Comparison of ENCODE assay signal across 21 cellular contexts in genomic region chr6:100255701-100256100, GRCh38.
"Had no signal": no experiment of that assay in that cellular context is flagged by ENCODE, and none has a peak within 500 bp of the region (broad histone marks: within the 10 kb centered on the region; RNA-seq: fewer than 3 reads in every experiment).

No MANE protein-coding gene starts in this region.

- H3K4me3 ChIP-seq: colonic mucosa, gastroesophageal sphincter, heart right ventricle had no signal

- ATAC-seq: activated CD8-positive, alpha-beta T cell treated with anti-CD3 and anti-CD28 coated beads for 36 hours; gastroesophageal sphincter; heart right ventricle; left ventricle myocardium superior; natural killer cell had no signal

- H3K4me1 ChIP-seq: colonic mucosa, gastroesophageal sphincter, heart right ventricle had no signal

- H3K36me3 Mint-ChIP-seq: natural killer cell had no signal

- H3K36me3 ChIP-seq: colonic mucosa, gastroesophageal sphincter, heart right ventricle had no signal

- H3K27me3 Mint-ChIP-seq: activated CD8-positive, alpha-beta T cell treated with anti-CD3 and anti-CD28 coated beads for 36 hours; activated T-cell treated with anti-CD3 and anti-CD28 coated beads, Interleukin-2, amount 50 U/mL, for 24 hours; central memory CD8-positive, alpha-beta T cell had no signal

- H3K27me3 ChIP-seq: colonic mucosa, gastroesophageal sphincter had no signal

- H3K4me3 Mint-ChIP-seq: activated CD4-positive, alpha-beta T cell treated with anti-CD3 and anti-CD28 coated beads, Interleukin-2, amount 10 ng/mL, durations not matched to agents 24 days and 14 days; activated CD8-positive, alpha-beta T cell treated with anti-CD3 and anti-CD28 coated beads for 36 hours; activated T-cell treated with anti-CD3 and anti-CD28 coated beads, Interleukin-2, amount 50 U/mL, for 24 hours; central memory CD8-positive, alpha-beta T cell; endodermal cell; natural killer cell had no signal

- H3K4me1 Mint-ChIP-seq: endodermal cell had no signal

- DNase-seq: activated CD4-positive, alpha-beta T cell treated with anti-CD3 and anti-CD28 coated beads, Interleukin-2, amount 10 ng/mL, durations not matched to agents 24 days and 14 days; activated CD8-positive, alpha-beta T cell treated with anti-CD3 and anti-CD28 coated beads for 36 hours; activated naive CD4-positive, alpha-beta T cell treated with Interleukin-2 at 50 U/mL for 16 hours; activated T-cell treated with anti-CD3 and anti-CD28 coated beads, Interleukin-2, amount 50 U/mL, for 24 hours; anterior cingulate cortex; colonic mucosa; endodermal cell; erythroblast; heart right ventricle; kidney glomerular epithelial cell; left ventricle myocardium superior; mesenchymal stem cell; natural killer cell; posterior cingulate gyrus; stimulated activated CD4-positive, alpha-beta T cell treated with anti-CD3 and anti-CD28 coated beads, Interleukin-12 subunit alpha, Interleukin-12 subunit beta, amount 100 ng/mL, for 4 hours; stimulated activated CD4-positive, alpha-beta T cell treated with anti-CD3 and anti-CD28 coated beads, Interleukin-1b, Interleukin-23, amount 100 ng/mL, for 48 hours; stimulated activated CD8-positive, alpha-beta memory T cell treated with anti-CD3 and anti-CD28 coated beads, Interleukin-4, amount 100 ng/mL, for 48 hours; stimulated activated naive CD4-positive, alpha-beta T cell had no signal

- H3K27ac ChIP-seq: colonic mucosa, gastroesophageal sphincter, heart right ventricle had no signal

- H3K9me3 Mint-ChIP-seq: activated CD4-positive, alpha-beta T cell treated with anti-CD3 and anti-CD28 coated beads, Interleukin-2, amount 10 ng/mL, durations not matched to agents 24 days and 14 days; activated CD8-positive, alpha-beta T cell treated with anti-CD3 and anti-CD28 coated beads for 36 hours; activated T-cell treated with anti-CD3 and anti-CD28 coated beads, Interleukin-2, amount 50 U/mL, for 24 hours; activated T-helper 2 cell treated with anti-CD3 and anti-CD28 coated beads, Interferon-gamma antibody, Interleukin-2, Interleukin-4, amounts not matched to agents 10 μg/mL and 5 μg/mL and 100 μg/mL, durations not matched to agents 14 hours and 24 hours and 36 hours; central memory CD8-positive, alpha-beta T cell; endodermal cell; natural killer cell had no signal

- H3K9me3 ChIP-seq: colonic mucosa, gastroesophageal sphincter, heart right ventricle had no signal

- H3K27ac Mint-ChIP-seq: activated CD4-positive, alpha-beta T cell treated with anti-CD3 and anti-CD28 coated beads, Interleukin-2, amount 10 ng/mL, durations not matched to agents 24 days and 14 days; activated CD8-positive, alpha-beta T cell treated with anti-CD3 and anti-CD28 coated beads for 36 hours; activated T-cell treated with anti-CD3 and anti-CD28 coated beads, Interleukin-2, amount 50 U/mL, for 24 hours; activated T-helper 2 cell treated with anti-CD3 and anti-CD28 coated beads, Interferon-gamma antibody, Interleukin-2, Interleukin-4, amounts not matched to agents 10 μg/mL and 5 μg/mL and 100 μg/mL, durations not matched to agents 14 hours and 24 hours and 36 hours; endodermal cell; natural killer cell had no signal
